ENCODE assay signal across 22 cellular contexts in genomic region chr2:126788113-126788512, GRCh38.
"Had no signal": no experiment of that assay in that cellular context is flagged by ENCODE, and none has a peak within 500 bp of the region (broad histone marks: within the 10 kb centered on the region; RNA-seq: fewer than 3 reads in every experiment).

No MANE protein-coding gene starts in this region.

- H3K27ac ChIP-seq: SJSA1, SK-N-MC had no signal

- ATAC-seq: HepG2 had no signal

- DNase-seq: IMR-90, Karpas-422, KG1, MG63, NCI-H1092, NCI-H1105 treated with DMSO at 0.1 percent for 48 hours, NCI-H1417 treated with DMSO at 0.1 percent for 48 hours, NCI-H146, NCI-H1694 treated with DMSO at 0.1 percent for 48 hours, NCI-H1930, NCI-H2081, NCI-H2107, NCI-H2227 treated with DMSO at 0.1 percent for 48 hours, NCI-H524, NCI-H526 treated with DMSO at 0.1 percent for 48 hours, NCI-H748 treated with DMSO at 0.1 percent for 48 hours, Right ventricle myocardium superior, RPMI8226, SIG-M5 had no signal

- H3K27me3 ChIP-seq: MG63 had no signal

- H3K4me1 ChIP-seq: SJSA1 had no signal

- H3K9me3 ChIP-seq: MG63, SJSA1 had no signal

- H3K4me3 ChIP-seq: MG63, SJSA1, SK-N-MC had no signal

- H3K36me3 ChIP-seq: MG63, SJSA1 had no signal
